ENCODE assay signal across 1 cellular context in genomic region chr6:33367715-33368025, GRCh38. TPM values are rescaled to one million over a fixed set of nuclear protein-coding genes. Genes with fewer than 3 reads are reported as not detected.
"Had no signal": no experiment of that assay in that cellular context is flagged by ENCODE, and none has a peak within 500 bp of the region (broad histone marks: within the 10 kb centered on the region; RNA-seq: fewer than 3 reads in every experiment).

No MANE protein-coding gene starts in this region.

RNA-seq across cellular contexts. Expression of gene KIFC1, which starts 24.0 kb away (rescaled TPM):
- total RNA-seq: ascending aorta had no signal
